16 cellular contexts compared by ENCODE assay signal in genomic region chr5:38099205-38100144, GRCh38.
DNase-seq lines count a peak whose midpoint lies in the region; ATAC-seq, FAIRE-seq and TF ChIP-seq lines count a peak whose summit lies in the region.
"Had no signal": no experiment of that assay in that cellular context is flagged by ENCODE, and none has a peak within 500 bp of the region (broad histone marks: within the 10 kb centered on the region; RNA-seq: fewer than 3 reads in every experiment).

No MANE protein-coding gene starts in this region.

- no peaks in the 10 kb centered on the region for H3K9me3 Mint-ChIP-seq in GM23338
- H3K9me3 Mint-ChIP-seq: CD4-positive, alpha-beta T cell had no signal

- H3K4me1 ChIP-seq in GM23338 (ENCODE audit: insufficient read depth), result peaks cover 18% of the 10 kb centered on the region
- peaks cover 19% of the 10 kb centered on the region for H3K4me1 ChIP-seq in Loucy (ENCODE audit: insufficient read depth, low read length, poor library complexity, severe bottlenecking)
- H3K4me1 ChIP-seq in K562 (replicated peaks in 1 of 2; ENCODE audit: control insufficient read depth in 2 of 2, insufficient read depth in 2 of 2, low read length in 2 of 2), result no peaks in the 10 kb centered on the region
- peaks cover 21% of the 10 kb centered on the region for H3K4me1 ChIP-seq in neuron (ENCODE audit: insufficient read depth, low read length)

- no peak for FAIRE-seq in K562 (lab: Jason Lieb, UNC)
- FAIRE-seq: GM12878 had no signal

- no peak overlapping the region for H3K27ac Mint-ChIP-seq in GM23338
- H3K27ac Mint-ChIP-seq: B cell; CD4-positive, alpha-beta T cell had no signal

- no TSS peak for BruUV-seq in K562 (replicated peaks; lab: Mats Ljungman, UMichigan)

- in situ Hi-C loops in K562 (cut with MboI) (no loop called here), GM13976 (cut with MboI; ENCODE audit: low sequenced_read_pairs, unreplicated experiment) (no loop called here)

- H3K27me3 Mint-ChIP-seq in GM23338 (ENCODE audit: insufficient read depth, low read depth, poor library complexity), result peaks cover 12% of the 10 kb centered on the region
- H3K27me3 Mint-ChIP-seq: B cell had no signal

- no peaks in the 10 kb centered on the region for H3K79me2 ChIP-seq in GM23338 (replicated peaks; ENCODE audit: insufficient read depth)
- H3K79me2 ChIP-seq in Loucy (ENCODE audit: insufficient read depth, low read length), result no peaks in the 10 kb centered on the region
- H3K79me2 ChIP-seq in K562 (ENCODE audit: control insufficient read depth, insufficient read depth, low read length), result no peaks in the 10 kb centered on the region

- H3K9me1 ChIP-seq in K562 (ENCODE audit: control insufficient read depth, insufficient read depth, low read length), result no peaks in the 10 kb centered on the region

- TF ChIP-seq POLR2A in K562 (conservative IDR thresholded peaks at IDR 0.05), result no peak

- H3F3A ChIP-seq in GM23338 (replicated peaks; ENCODE audit: low read depth) (no peaks in the 10 kb centered on the region), Loucy (ENCODE audit: low read depth) (no peaks in the 10 kb centered on the region)

- H3K27me3 ChIP-seq in GM23338 (ENCODE audit: insufficient read depth) (peaks cover 14% of the 10 kb centered on the region), Loucy (ENCODE audit: insufficient read depth, low read length, poor library complexity, severe bottlenecking) (no peaks in the 10 kb centered on the region), K562 (ENCODE audit: control insufficient read depth in 2 of 2, insufficient read depth in 2 of 2, low read length in 2 of 2) (peaks cover 0 to 5% of the 10 kb centered on the region in 2 experiments; a peak in 2 of 5 replicates), neuron (ENCODE audit: insufficient read depth, low read length) (no peaks in the 10 kb centered on the region)

- CTCF ChIA-PET in K562 (lab: Yijun Ruan, JAX; ENCODE audit: low intra/inter-chr PET ratio), result no interaction called here

- DNase-seq in GM23338 (ENCODE audit: low spot score) (peak; percentile 17), K562 (ENCODE audit: extremely low read depth in 1 of 4, low spot score in 3 of 4) (no peak), GM13976 (ENCODE audit: low spot score) (no peak), GM19238 (ENCODE audit: insufficient read length, low spot score) (no peak), GDM1 (lab: John Stamatoyannopoulos, UW) (no peak)
- DNase-seq: C1 segment of cervical spinal cord; Calu3; CD4-positive, alpha-beta T cell; DMS 273 treated with DMSO at 0.1 percent for 48 hours had no signal

- TF ChIP-seq CTCF in GM23338 (conservative IDR thresholded peaks at IDR 0.05; ENCODE audit: low read depth in 2 of 2) (no peak), Loucy (conservative IDR thresholded peaks at IDR 0.05; ENCODE audit: low read length) (no peak), K562 (IDR thresholded peaks at IDR 0.05 in 2 of 3, conservative IDR thresholded peaks at IDR 0.05 in 1 of 3; ENCODE audit: insufficient read depth in 2 of 3, low read depth in 1 of 3, low read length in 3 of 3) (no peak), GM13976 (IDR thresholded peaks at IDR 0.05; ENCODE audit: borderline replicate concordance, control extremely low read depth, extremely low read depth, insufficient read depth, missing control alignments) (no peak)

- POLR2A ChIA-PET in K562 (lab: Yijun Ruan, JAX), result interaction anchor here (0.5 to 1.5 kb wide), 4 partner anchors 16 to 289 kb away, joined by 3 to 5 read pairs (median 3); no protein-coding TSS in a partner anchor

- H3K4me3 Mint-ChIP-seq in GM23338, result no peak overlapping the region
- H3K4me3 Mint-ChIP-seq: B cell; CD4-positive, alpha-beta T cell; IgD-negative memory B cell had no signal

- H3K27ac ChIP-seq in GM23338 (ENCODE audit: low read depth), result no peak overlapping the region
- H3K27ac ChIP-seq in K562 (ENCODE audit: extremely low read depth, low read depth, low read length), result no peak overlapping the region
- H3K27ac ChIP-seq: HL-60 had no signal

- 2% methylated on average over 3 of the region's 3 CpGs for WGBS in K562 (ENCODE audit: insufficient coverage, low coverage, missing lambda C conversion rate)

- no peaks in the 10 kb centered on the region for H4K20me1 ChIP-seq in GM23338 (replicated peaks; ENCODE audit: insufficient read depth)
- no peaks in the 10 kb centered on the region for H4K20me1 ChIP-seq in Loucy (ENCODE audit: insufficient read depth, low read length, poor library complexity, severe bottlenecking)
- no peaks in the 10 kb centered on the region for H4K20me1 ChIP-seq in K562 (replicated peaks; ENCODE audit: control insufficient read depth, insufficient read depth, low read length)

- no peak for TF ChIP-seq EP300 in K562 (IDR thresholded peaks at IDR 0.05; ENCODE audit: low read length)

- H3K4me1 Mint-ChIP-seq in GM23338, result peaks cover 42% of the 10 kb centered on the region
- H3K4me1 Mint-ChIP-seq: B cell had no signal

- H3K9ac ChIP-seq in Loucy (ENCODE audit: low read depth, low read length, poor library complexity, severe bottlenecking) (no peak overlapping the region), K562 (ENCODE audit: insufficient read depth in 1 of 2, low read depth in 2 of 2, low read length in 2 of 2) (no peak overlapping the region)

- ATAC-seq in GM23338 (no peak), K562 (no peak)
- ATAC-seq: GM12878, HCT116 had no signal

- peak overlapping the region; percentile 44; the same call in 1 of the 2 replicates for H3K4me2 ChIP-seq in GM23338
- no peak overlapping the region for H3K4me2 ChIP-seq in Loucy (ENCODE audit: low read depth, low read length, poor library complexity, severe bottlenecking)
- no peak overlapping the region for H3K4me2 ChIP-seq in K562 (ENCODE audit: insufficient read depth, low read length)

- H3K4me3 ChIP-seq in GM23338 (no peak overlapping the region), Loucy (ENCODE audit: low read length, poor library complexity, severe bottlenecking) (no peak overlapping the region), K562 (no peak overlapping the region), neuron (ENCODE audit: low read length) (no peak overlapping the region)
- H3K4me3 ChIP-seq: GM12878 had no signal

- no peaks in the 10 kb centered on the region for H3K9me2 ChIP-seq in GM23338 (ENCODE audit: insufficient read depth)
- no peaks in the 10 kb centered on the region for H3K9me2 ChIP-seq in Loucy (replicated peaks; ENCODE audit: low read depth, low read length)

- H2AFZ ChIP-seq in GM23338, result no peak overlapping the region
- H2AFZ ChIP-seq in Loucy (ENCODE audit: low read length), result peak overlapping the region; percentile 69; the same call in 1 of the 2 replicates
- H2AFZ ChIP-seq in K562 (ENCODE audit: low read depth, low read length), result no peak overlapping the region
- peak overlapping the region; percentile 60 for H2AFZ ChIP-seq in neuron (ENCODE audit: low read depth, low read length)

- H3K36me3 ChIP-seq in GM23338 (ENCODE audit: insufficient read depth), result no peaks in the 10 kb centered on the region
- H3K36me3 ChIP-seq in Loucy (ENCODE audit: insufficient read depth, low read length), result no peaks in the 10 kb centered on the region
- H3K36me3 ChIP-seq in K562 (ENCODE audit: control insufficient read depth, insufficient read depth, low read length), result no peaks in the 10 kb centered on the region
- no peaks in the 10 kb centered on the region for H3K36me3 ChIP-seq in neuron (ENCODE audit: insufficient read depth, low read length)

- no peak for TF ChIP-seq RAD21 in K562 (CRISPR knock-in tag; conservative IDR thresholded peaks at IDR 0.05 in 1 of 2, IDR thresholded peaks at IDR 0.05 in 1 of 2)

- H3K9me3 ChIP-seq in Loucy (ENCODE audit: insufficient read depth, low read depth, low read length) (no peaks in the 10 kb centered on the region), K562 (replicated peaks; ENCODE audit: control insufficient read depth, insufficient read depth, low read depth, low read length) (no peaks in the 10 kb centered on the region), neuron (ENCODE audit: low read length) (no peaks in the 10 kb centered on the region)

- intact Hi-C loops in K562 (cut with micrococcal nuclease), result no loop called here

- H3K36me3 Mint-ChIP-seq in GM23338 (ENCODE audit: low read depth), result no peaks in the 10 kb centered on the region
- H3K36me3 Mint-ChIP-seq: IgD-negative memory B cell had no signal

TF ChIP-seq in GM23338, 12 proteins besides CTCF, POLR2A, EP300 and RAD21 (continues in another document):
- TF ChIP-seq EZH2phosphoT487 (IDR thresholded peaks at IDR 0.05; ENCODE audit: unreplicated experiment) (no peak), NANOG (IDR thresholded peaks at IDR 0.05; ENCODE audit: borderline replicate concordance) (no peak), POLR2AphosphoS5 (IDR thresholded peaks at IDR 0.05; ENCODE audit: low read depth) (no peak)

TF ChIP-seq in K562, 482 proteins besides CTCF, POLR2A, EP300 and RAD21 (continues in another document):
- TF ChIP-seq DDX20 (tag; IDR thresholded peaks at IDR 0.05; ENCODE audit: low read depth), result no peak
- no peak for TF ChIP-seq ARID3A (IDR thresholded peaks at IDR 0.05; ENCODE audit: borderline replicate concordance, low read depth, low read length)
- TF ChIP-seq SRSF1 (IDR thresholded peaks at IDR 0.05; ENCODE audit: low read depth, low read length), result no peak
- no peak for TF ChIP-seq SMARCC2 (IDR thresholded peaks at IDR 0.05; ENCODE audit: low read depth)
- TF ChIP-seq, protein P1, sequence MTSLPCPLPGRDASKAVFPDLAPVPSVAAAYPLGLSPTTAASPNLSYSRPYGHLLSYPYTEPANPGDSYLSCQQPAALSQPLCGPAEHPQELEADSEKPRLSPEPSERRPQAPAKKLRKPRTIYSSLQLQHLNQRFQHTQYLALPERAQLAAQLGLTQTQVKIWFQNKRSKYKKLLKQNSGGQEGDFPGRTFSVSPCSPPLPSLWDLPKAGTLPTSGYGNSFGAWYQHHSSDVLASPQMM (CRISPR knock-in tag; IDR thresholded peaks at IDR 0.05), result no peak
- TF ChIP-seq NONO (IDR thresholded peaks at IDR 0.05; ENCODE audit: low read depth in 2 of 2, low read length in 1 of 2), result no peak
- TF ChIP-seq ARHGAP35 (IDR thresholded peaks at IDR 0.05; ENCODE audit: partially characterized antibody), result no peak
- no peak for TF ChIP-seq ZNF3 (CRISPR knock-in tag; IDR thresholded peaks at IDR 0.05)
- TF ChIP-seq TBP (optimal IDR thresholded peaks at IDR 0.05; ENCODE audit: low read depth, low read length), result no peak

Comparison
In these comparisons a context has a peak if more than half of its experiments do, and no peak if none do; other contexts are left out.
1. H2AFZ ChIP-seq: peak in Loucy (single experiment) and neuron (single experiment); none in GM23338 (single experiment) and K562 (single experiment).